In genomic region chr1:200669314-200670214, GRCh38 we compare ENCODE assay signal across 8 cellular contexts. TPM values are rescaled to one million over a fixed set of nuclear protein-coding genes. Genes with fewer than 3 reads are reported as not detected.
A peak's percentile ranks its signal among the peaks of the same experiment; 100 is the strongest.
DNase-seq lines count a peak whose midpoint lies in the region; ATAC-seq lines count a peak whose summit lies in the region.

TSS of gene DDX59 (minus strand) at chr1:200669907. CDS start at chr1:200666740, 3,167 bp downstream.

- peak within 1 kb of the TSS; percentile 100 for H3K9ac ChIP-seq in mesenchymal stem cell (ENCODE audit: low read length)

- peak within 1 kb of the TSS; percentile 97 to 98 for H3K4me3 Mint-ChIP-seq in effector memory CD8-positive, alpha-beta T cell

- peaks cover 8 to 9% of the 10 kb centered on the region in 2 experiments for H3K36me3 ChIP-seq in mesenchymal stem cell (ENCODE audit: control insufficient read depth in 1 of 2, insufficient read depth in 2 of 2, low read depth in 1 of 2, low read length in 2 of 2)

- no peaks in the 10 kb centered on the region for H3K9me3 Mint-ChIP-seq in effector memory CD8-positive, alpha-beta T cell

- H3K27ac Mint-ChIP-seq in effector memory CD8-positive, alpha-beta T cell = peak within 1 kb of the TSS; percentile 95 to 96

- H2AFZ ChIP-seq in mesenchymal stem cell (ENCODE audit: low read depth, low read length) = peak within 1 kb of the TSS; percentile 83

- peak within 1 kb of the TSS; percentile 85 to 99 for H3K4ac ChIP-seq in mesenchymal stem cell (ENCODE audit: low read depth in 1 of 2, low read length in 2 of 2)

- peaks cover 19% of the 10 kb centered on the region for H3K36me3 Mint-ChIP-seq in effector memory CD8-positive, alpha-beta T cell (ENCODE audit: insufficient read depth)

- H3K4me1 Mint-ChIP-seq in effector memory CD8-positive, alpha-beta T cell (ENCODE audit: low read depth in 2 of 2) = peaks cover 29 to 31% of the 10 kb centered on the region in 2 donors

- H3K27me3 Mint-ChIP-seq in effector memory CD8-positive, alpha-beta T cell = no peaks in the 10 kb centered on the region

- H3K4me2 ChIP-seq in mesenchymal stem cell (ENCODE audit: low read length, poor library complexity, severe bottlenecking) = peak within 1 kb of the TSS; percentile 82

- peak within 1 kb of the TSS; percentile 56 for H2AK5ac ChIP-seq in mesenchymal stem cell (ENCODE audit: low read length, severe bottlenecking)

- peaks cover 11% of the 10 kb centered on the region for H3K79me1 ChIP-seq in mesenchymal stem cell (replicated peaks; ENCODE audit: low read length, poor library complexity, severe bottlenecking)

- WGBS in mesenchymal stem cell = under 1% methylated on average over 85 of the region's 89 CpGs

- DNase-seq in COLO668 (lab: John Stamatoyannopoulos, UW; ENCODE audit: unreplicated experiment) (peak; percentile 98), HT1080 (ENCODE audit: low read depth) (peak; percentile 98), NOMO-1 treated with DMSO at 0.1 percent for 48 hours (lab: John Stamatoyannopoulos, UW; ENCODE audit: unreplicated experiment) (peak; percentile 91), mesenchymal stem cell (peak; percentile 99)
- peak; percentile 77 to 84 for DNase-seq in activated CD8-positive, alpha-beta memory T cell treated with anti-CD3 and anti-CD28 coated beads for 4 hours (ENCODE audit: low read depth in 2 of 2)
- DNase-seq in effector memory CD8-positive, alpha-beta T cell = peak; percentile 81 to 86 (median 81)
- DNase-seq in stimulated activated CD8-positive, alpha-beta memory T cell treated with anti-CD3 and anti-CD28 coated beads, Interleukin-12 subunit alpha, Interleukin-12 subunit beta, amount 100 ng/mL, for 4 hours (ENCODE audit: low read depth) = peak; percentile 86

- H3K27ac ChIP-seq in mesenchymal stem cell (ENCODE audit: low read length, poor library complexity, severe bottlenecking) = peak within 1 kb of the TSS; percentile 92

- peak within 1 kb of the TSS; percentile 99 for H2BK120ac ChIP-seq in mesenchymal stem cell (ENCODE audit: low read depth, low read length)

- peak; percentile 82 for ATAC-seq in GM21360 (IDR thresholded peaks at IDR 0.05; ENCODE audit: unreplicated experiment)
- ATAC-seq in effector memory CD8-positive, alpha-beta T cell (replicated peaks) = peak; percentile 87

- peak within 1 kb of the TSS; percentile 95 for H3K14ac ChIP-seq in mesenchymal stem cell (ENCODE audit: low read length in 2 of 2)

- peak within 1 kb of the TSS; percentile 99 for H2BK5ac ChIP-seq in mesenchymal stem cell (ENCODE audit: low read depth, low read length, poor library complexity, severe bottlenecking)

- peak within 1 kb of the TSS in 1 of 2 experiments; percentile 6 for H2BK12ac ChIP-seq in mesenchymal stem cell (ENCODE audit: low read length in 2 of 2)

- no peaks in the 10 kb centered on the region for H3K9me3 ChIP-seq in mesenchymal stem cell (ENCODE audit: control insufficient read depth, low read length)

- H4K8ac ChIP-seq in mesenchymal stem cell (ENCODE audit: low read length) = peak within 1 kb of the TSS; percentile 99

- H3K4me3 ChIP-seq in mesenchymal stem cell (ENCODE audit: insufficient read depth in 1 of 2, low read depth in 1 of 2, low read length in 2 of 2) = peak within 1 kb of the TSS; percentile 85 to 90

- H3K18ac ChIP-seq in mesenchymal stem cell (ENCODE audit: low read depth in 1 of 2, low read length in 2 of 2) = peak within 1 kb of the TSS; percentile 97 to 100

- H3K23ac ChIP-seq in mesenchymal stem cell (ENCODE audit: low read length in 2 of 2) = peak within 1 kb of the TSS in 1 of 2 experiments; percentile 96

- H2BK15ac ChIP-seq in mesenchymal stem cell (ENCODE audit: low read depth, poor library complexity, severe bottlenecking) = peak within 1 kb of the TSS; percentile 99

- no peaks in the 10 kb centered on the region for H3K4me1 ChIP-seq in mesenchymal stem cell (ENCODE audit: control insufficient read depth, insufficient read depth, low read depth, low read length)

- H4K91ac ChIP-seq in mesenchymal stem cell (ENCODE audit: low read length) = peak within 1 kb of the TSS; percentile 100

- H3K27me3 ChIP-seq in mesenchymal stem cell (ENCODE audit: control insufficient read depth in 1 of 2, insufficient read depth in 1 of 2, low read length in 2 of 2) = no peaks in the 10 kb centered on the region

RNA-seq across cellular contexts. Expression of gene DDX59, which starts in this region (rescaled TPM):
- total RNA-seq in HT1080 (2014; rRNA removed; shearing (Covaris generic)) = 12.6 and 13.8 TPM in 2 replicates
- 18.5 and 18.6 TPM in 2 replicates for polyA plus RNA-seq in HT1080 (2015; cell fraction: cytosol; rRNA removed)
- 14.5 and 17.4 TPM in 2 replicates for polyA plus RNA-seq in HT1080 (2015; cell fraction: nucleus; rRNA removed)
- 8.2 TPM for polyA plus RNA-seq in mesenchymal stem cell (2013, experiment 1 of 2)
- 8.4 TPM for polyA plus RNA-seq in mesenchymal stem cell (2013, experiment 2 of 2)

Comparison
In these comparisons a context has a peak if more than half of its experiments do, and no peak if none do; other contexts are left out.
1. Peak in every context shown above with its lines: DNase-seq, ATAC-seq, H3K4me3 ChIP-seq and H3K27ac ChIP-seq.